In the genomic region with DNA sequence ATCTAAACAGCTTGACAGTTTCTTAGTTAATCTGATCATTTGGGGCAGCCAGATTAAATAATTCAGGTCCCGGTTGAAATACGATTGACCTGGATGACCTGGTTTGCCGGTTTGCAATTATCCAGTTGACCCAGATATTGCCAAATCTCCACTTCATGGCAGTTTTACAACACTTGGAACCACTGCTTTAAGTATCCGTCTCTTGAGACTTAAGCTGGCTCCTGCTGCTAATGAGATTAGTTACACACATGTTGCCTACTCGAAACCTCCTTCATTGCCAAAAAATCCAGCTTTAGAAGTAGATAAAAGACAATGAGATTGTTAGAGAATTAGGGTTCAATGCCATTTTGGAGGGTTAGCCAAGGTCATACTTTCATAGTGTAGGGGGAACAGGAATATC, we compare ENCODE assay signal across 16 cellular contexts.
"Had no signal": no experiment of that assay in that cellular context is flagged by ENCODE, and none has a peak within 500 bp of the region (broad histone marks: within the 10 kb centered on the region; RNA-seq: fewer than 3 reads in every experiment).

No MANE protein-coding gene starts in this region.

- H3K4me1 Mint-ChIP-seq: activated CD8-positive, alpha-beta memory T cell treated with anti-CD3 and anti-CD28 coated beads, Interleukin-2, amount 10 ng/mL, durations not matched to agents 7 days and 5 days; activated naive CD8-positive, alpha-beta T cell treated with anti-CD3 and anti-CD28 coated beads for 36 hours; stimulated activated naive CD8-positive, alpha-beta T cell treated with anti-CD3 and anti-CD28 coated beads, Interleukin-15, amount 100 ng/mL, for 72 hours had no signal

- H3K27ac Mint-ChIP-seq: activated CD8-positive, alpha-beta memory T cell treated with anti-CD3 and anti-CD28 coated beads, Interleukin-2, amount 10 ng/mL, durations not matched to agents 7 days and 5 days; activated naive CD8-positive, alpha-beta T cell treated with anti-CD3 and anti-CD28 coated beads for 36 hours; nephron; stimulated activated naive CD8-positive, alpha-beta T cell treated with anti-CD3 and anti-CD28 coated beads, Interleukin-15, amount 100 ng/mL, for 72 hours had no signal

- H3K27me3 ChIP-seq: testis had no signal

- H3K9me3 ChIP-seq: testis had no signal

- H3K27ac ChIP-seq: dorsolateral prefrontal cortex, testis had no signal

- H3K4me3 ChIP-seq: dorsolateral prefrontal cortex, testis had no signal

- H3K4me1 ChIP-seq: testis had no signal

- ATAC-seq: activated CD8-positive, alpha-beta memory T cell treated with anti-CD3 and anti-CD28 coated beads, Interleukin-2, amount 10 ng/mL, durations not matched to agents 7 days and 5 days; activated T-cell treated with anti-CD3 and anti-CD28 coated beads, Interleukin-2, amount 50 U/mL, for 4 hours; left colon; stimulated activated naive CD8-positive, alpha-beta T cell treated with anti-CD3 and anti-CD28 coated beads, Interleukin-15, amount 100 ng/mL, for 72 hours had no signal

- H3K27me3 Mint-ChIP-seq: activated naive CD8-positive, alpha-beta T cell treated with anti-CD3 and anti-CD28 coated beads for 36 hours; stimulated activated naive CD8-positive, alpha-beta T cell treated with anti-CD3 and anti-CD28 coated beads, Interleukin-15, amount 100 ng/mL, for 72 hours had no signal

- H3K9me3 Mint-ChIP-seq: activated naive CD8-positive, alpha-beta T cell treated with anti-CD3 and anti-CD28 coated beads for 36 hours; activated T-cell treated with anti-CD3 and anti-CD28 coated beads, Interleukin-2, amount 50 U/mL, for 4 hours; nephron; stimulated activated naive CD8-positive, alpha-beta T cell treated with anti-CD3 and anti-CD28 coated beads, Interleukin-15, amount 100 ng/mL, for 72 hours had no signal

- H3K4me3 Mint-ChIP-seq: activated CD8-positive, alpha-beta memory T cell treated with anti-CD3 and anti-CD28 coated beads, Interleukin-2, amount 10 ng/mL, durations not matched to agents 7 days and 5 days; activated naive CD8-positive, alpha-beta T cell treated with anti-CD3 and anti-CD28 coated beads for 36 hours; activated T-cell treated with anti-CD3 and anti-CD28 coated beads, Interleukin-2, amount 50 U/mL, for 4 hours; nephron; stimulated activated naive CD8-positive, alpha-beta T cell treated with anti-CD3 and anti-CD28 coated beads, Interleukin-15, amount 100 ng/mL, for 72 hours had no signal

- H3K36me3 Mint-ChIP-seq: activated CD8-positive, alpha-beta memory T cell treated with anti-CD3 and anti-CD28 coated beads, Interleukin-2, amount 10 ng/mL, durations not matched to agents 7 days and 5 days; activated naive CD8-positive, alpha-beta T cell treated with anti-CD3 and anti-CD28 coated beads for 36 hours had no signal

- DNase-seq: activated CD4-positive, alpha-beta T cell treated with anti-CD3 and anti-CD28 coated beads for 1 hour; activated CD4-positive, alpha-beta T cell treated with anti-CD3 and anti-CD28 coated beads, Interleukin-2, amount 50 U/mL, for 48 hours; activated CD8-positive, alpha-beta memory T cell treated with anti-CD3 and anti-CD28 coated beads, Interleukin-2, amount 10 ng/mL, durations not matched to agents 7 days and 5 days; activated gamma-delta T cell; activated naive CD8-positive, alpha-beta T cell treated with anti-CD3 and anti-CD28 coated beads for 36 hours; activated T-cell treated with anti-CD3 and anti-CD28 coated beads, Interleukin-2, amount 50 U/mL, for 4 hours; dorsolateral prefrontal cortex; foreskin melanocyte; left colon; mesendoderm; stimulated activated CD4-positive, alpha-beta T cell treated with anti-CD3 and anti-CD28 coated beads, Interleukin-15, amount 100 ng/mL, for 24 hours; stimulated activated CD4-positive, alpha-beta T cell treated with anti-CD3 and anti-CD28 coated beads, Interleukin-4, amount 100 ng/mL, for 4 hours; stimulated activated naive CD8-positive, alpha-beta T cell treated with anti-CD3 and anti-CD28 coated beads, Interleukin-15, amount 100 ng/mL, for 72 hours; T-helper 2 cell; testis had no signal
